Comparison of ENCODE assay signal across 8 cellular contexts in the genomic region with DNA sequence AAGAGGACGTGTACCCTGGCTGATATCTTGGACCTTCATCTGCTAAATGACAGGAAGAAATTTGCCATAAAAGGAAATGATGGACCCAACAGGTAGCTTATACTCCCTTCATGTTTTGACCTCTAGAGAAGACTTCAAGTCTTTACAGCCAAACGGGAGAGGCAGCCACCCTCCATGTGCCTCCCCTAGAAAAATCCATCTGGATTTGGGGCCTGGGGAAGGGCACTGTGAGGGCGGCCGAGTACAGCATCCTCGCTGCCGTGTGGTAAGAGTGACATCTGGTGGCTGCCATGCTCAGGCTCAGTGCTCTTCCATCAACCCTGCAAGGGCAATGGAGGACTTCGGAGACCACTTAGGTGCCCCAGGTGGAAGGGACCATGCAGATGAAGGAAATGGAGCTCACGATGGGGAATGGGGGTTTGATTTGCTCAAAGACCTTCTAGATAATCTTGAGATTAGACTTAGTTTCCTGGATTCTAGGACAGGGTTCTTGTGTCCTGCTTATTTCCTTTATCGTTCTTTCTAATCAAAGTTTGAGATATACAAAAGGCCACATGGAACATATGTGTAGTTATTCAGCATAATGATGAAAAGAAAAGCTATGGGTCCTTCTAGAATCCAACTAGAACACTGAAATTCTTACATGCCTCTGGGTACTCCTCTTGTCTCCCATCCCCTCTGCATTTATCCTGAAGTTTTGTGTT. TPM values are rescaled to one million over a fixed set of nuclear protein-coding genes. Genes with fewer than 3 reads are reported as not detected.
A peak's percentile ranks its signal among the peaks of the same experiment; 100 is the strongest.
DNase-seq lines count a peak whose midpoint lies in the region; ATAC-seq and TF ChIP-seq lines count a peak whose summit lies in the region.

No MANE protein-coding gene starts in this region.

- no peaks in the 10 kb centered on the region for H4K20me1 ChIP-seq in osteoblast (ENCODE audit: insufficient read depth, low read length)

- POLR2A ChIA-PET in BJ (lab: Charles Lee), result no interaction called here

- peak; percentile 94 for TF ChIP-seq CTCF in BJ (IDR thresholded peaks at IDR 0.05; ENCODE audit: insufficient read depth, low read depth, low read length)
- TF ChIP-seq CTCF in osteoblast (IDR thresholded peaks at IDR 0.05; ENCODE audit: extremely low read depth, low read depth, low read length), result peak; percentile 91

- H3K4me2 ChIP-seq in osteoblast (ENCODE audit: insufficient read depth, low read length), result no peak overlapping the region

- peaks cover 2% of the 10 kb centered on the region; the same call in 1 of the 2 replicates for H3K27me3 ChIP-seq in BJ (ENCODE audit: control insufficient read depth, insufficient read depth, low read length)
- H3K27me3 ChIP-seq in osteoblast (ENCODE audit: insufficient read depth, low read length), result peaks cover 25% of the 10 kb centered on the region

- H3K27ac ChIP-seq in osteoblast (ENCODE audit: low read depth, low read length), result no peak overlapping the region

- peaks cover 3% of the 10 kb centered on the region for H3K4me1 ChIP-seq in osteoblast (ENCODE audit: insufficient read depth, low read length)

- H3K79me2 ChIP-seq in osteoblast (ENCODE audit: insufficient read depth, low read length), result no peaks in the 10 kb centered on the region

- H3K36me3 ChIP-seq in BJ (ENCODE audit: control insufficient read depth, insufficient read depth, low read length), result no peaks in the 10 kb centered on the region
- H3K36me3 ChIP-seq in osteoblast (ENCODE audit: insufficient read depth, low read length), result no peaks in the 10 kb centered on the region

- ATAC-seq in GM19463 (IDR thresholded peaks at IDR 0.05; ENCODE audit: unreplicated experiment) (peak; percentile 60), GM19035 (IDR thresholded peaks at IDR 0.05; ENCODE audit: unreplicated experiment) (no peak), HG03108 (IDR thresholded peaks at IDR 0.05; ENCODE audit: unreplicated experiment) (no peak)

- H3K9me3 ChIP-seq in osteoblast (ENCODE audit: low read depth, low read length), result no peaks in the 10 kb centered on the region

- H3K4me3 ChIP-seq in BJ (ENCODE audit: low read depth, low read length) (no peak overlapping the region), osteoblast (ENCODE audit: insufficient read depth, low read length) (no peak overlapping the region)

- CTCF ChIA-PET in BJ (lab: Yijun Ruan, JAX), result interaction anchor here (0.6 to 4.1 kb wide), 43 partner anchors 10 to 1350 kb away, joined by 3 to 35 read pairs (median 4); no protein-coding TSS in a partner anchor

- DNase-seq in BJ (ENCODE audit: low read depth) (no peak), NCI-H460 (ENCODE audit: extremely low read depth, low read depth) (peak; percentile 41), activated T-cell treated with anti-CD3 and anti-CD28 coated beads for 4 hours (peak; percentile 3), foreskin melanocyte (peak; percentile 37), osteoblast (ENCODE audit: insufficient read length, low spot score, missing footprints) (peak; percentile 66)

- no peak overlapping the region for H2AFZ ChIP-seq in osteoblast (ENCODE audit: low read length)

RNA-seq across cellular contexts. Expression of gene AQP9, which starts 44.4 kb away (rescaled TPM):
- polyA plus RNA-seq in BJ (2011; rRNA removed), result not detected in 2 replicates
- not detected in 2 replicates for polyA minus RNA-seq in BJ (2011; rRNA and poly(A)+ RNA removed)
- not detected in 2 replicates for total RNA-seq in NCI-H460 (2014; rRNA removed; shearing (Covaris generic))
- polyA plus RNA-seq in NCI-H460 (2014; cell fraction: nucleus; rRNA removed), result not detected in 2 replicates
- total RNA-seq in osteoblast, result under 0.01 TPM in 2 replicates
